In genomic region chr1:71930526-71930925, GRCh38 we compare ENCODE assay signal across 18 cellular contexts.
DNase-seq lines count a peak whose midpoint lies in the region; ATAC-seq, FAIRE-seq and TF ChIP-seq lines count a peak whose summit lies in the region.
"Had no signal": no experiment of that assay in that cellular context is flagged by ENCODE, and none has a peak within 500 bp of the region (broad histone marks: within the 10 kb centered on the region; RNA-seq: fewer than 3 reads in every experiment).

No MANE protein-coding gene starts in this region.

- DNase-seq in EL (peak; percentile 13), HFFc6 (peak; percentile 6), endothelial cell of umbilical vein (ENCODE audit: low read depth, low spot score) (peak; percentile 25), fibroblast of villous mesenchyme (ENCODE audit: low read depth) (peak; percentile 62), AG08395 (ENCODE audit: low spot score) (no peak), progenitor cell of endocrine pancreas (ENCODE audit: low spot score, unreplicated experiment) (no peak)
- DNase-seq in activated naive CD4-positive, alpha-beta T cell treated with anti-CD3 and anti-CD28 coated beads for 36 hours = no peak
- DNase-seq: 8988T; Calu3; CD8-positive, alpha-beta T cell; DMS79 treated with DMSO at 0.1 percent for 48 hours had no signal

- H3K9me3 Mint-ChIP-seq in HFFc6 (no peaks in the 10 kb centered on the region), progenitor cell of endocrine pancreas (ENCODE audit: low read depth) (no peaks in the 10 kb centered on the region)
- no peaks in the 10 kb centered on the region for H3K9me3 Mint-ChIP-seq in activated naive CD4-positive, alpha-beta T cell treated with anti-CD3 and anti-CD28 coated beads for 36 hours

- intact Hi-C loops in endothelial cell of umbilical vein (cut with micrococcal nuclease) = no loop called here
- intact Hi-C loops in activated naive CD4-positive, alpha-beta T cell treated with anti-CD3 and anti-CD28 coated beads for 36 hours (cut with micrococcal nuclease) = no loop called here

- H3K79me2 ChIP-seq in endothelial cell of umbilical vein (ENCODE audit: control insufficient read depth, insufficient read depth, low read length) = no peaks in the 10 kb centered on the region

- H3K9ac ChIP-seq in endothelial cell of umbilical vein (replicated peaks; ENCODE audit: extremely low read depth, insufficient read depth, low read length) = no peak overlapping the region
- H3K9ac ChIP-seq: BLaER1 treated with 17β-estradiol and CSF1 and Interleukin-3, amounts not matched to agents 10 nM and 100 nM had no signal

- H3K9me1 ChIP-seq in endothelial cell of umbilical vein (replicated peaks; ENCODE audit: control insufficient read depth, extremely low read depth, insufficient read depth, low read length) = no peaks in the 10 kb centered on the region

- no peak for FAIRE-seq in endothelial cell of umbilical vein (lab: Jason Lieb, UNC)
- FAIRE-seq: GM12891, K562 had no signal

- H3K36me3 ChIP-seq in endothelial cell of umbilical vein (ENCODE audit: control insufficient read depth in 2 of 2, extremely low read depth in 1 of 2, insufficient read depth in 2 of 2, low read length in 2 of 2) = no peaks in the 10 kb centered on the region
- H3K36me3 ChIP-seq: BLaER1 treated with 17β-estradiol and CSF1 and Interleukin-3, amounts not matched to agents 10 nM and 100 nM; HAP-1 had no signal

- no peak overlapping the region for H3K4me2 ChIP-seq in endothelial cell of umbilical vein (ENCODE audit: insufficient read depth, low read length)
- H3K4me2 ChIP-seq: BLaER1 treated with 17β-estradiol and CSF1 and Interleukin-3, amounts not matched to agents 10 nM and 100 nM had no signal

- H3K4me1 ChIP-seq in endothelial cell of umbilical vein (ENCODE audit: control insufficient read depth, extremely low read depth, insufficient read depth, low read length) = no peaks in the 10 kb centered on the region
- H3K4me1 ChIP-seq: BLaER1 treated with 17β-estradiol and CSF1 and Interleukin-3, amounts not matched to agents 10 nM and 100 nM had no signal

- TF ChIP-seq POLR2A in endothelial cell of umbilical vein (IDR thresholded peaks at IDR 0.05; ENCODE audit: low read depth, low read length) = no peak

- POLR2A ChIA-PET in endothelial cell of umbilical vein (lab: Charles Lee) = no interaction called here

- TF ChIP-seq CTCF in HFFc6 (IDR thresholded peaks at IDR 0.05) (no peak), endothelial cell of umbilical vein (IDR thresholded peaks at IDR 0.05; ENCODE audit: extremely low read depth in 1 of 2, insufficient read depth in 1 of 2, low read depth in 1 of 2, low read length in 2 of 2) (no peak), fibroblast of villous mesenchyme (IDR thresholded peaks at IDR 0.05; ENCODE audit: insufficient read depth, low read depth, low read length) (no peak), progenitor cell of endocrine pancreas (IDR thresholded peaks at IDR 0.05; ENCODE audit: unreplicated experiment) (no peak)

- no peaks in the 10 kb centered on the region for H3K9me3 ChIP-seq in endothelial cell of umbilical vein (replicated peaks; ENCODE audit: control insufficient read depth, insufficient read depth, low read length)
- H3K9me3 ChIP-seq: BLaER1 treated with 17β-estradiol and CSF1 and Interleukin-3, amounts not matched to agents 10 nM and 100 nM; HAP-1 had no signal

- H3K27ac Mint-ChIP-seq in HFFc6 = peak overlapping the region; percentile 39; the same call in 1 of the 2 replicates
- H3K27ac Mint-ChIP-seq in activated naive CD4-positive, alpha-beta T cell treated with anti-CD3 and anti-CD28 coated beads for 36 hours = no peak overlapping the region
- H3K27ac Mint-ChIP-seq in progenitor cell of endocrine pancreas = no peak overlapping the region
- H3K27ac Mint-ChIP-seq: B cell; CD8-positive, alpha-beta T cell had no signal

- peaks cover 23% of the 10 kb centered on the region for H3K4me1 Mint-ChIP-seq in HFFc6 (ENCODE audit: low read depth)
- no peaks in the 10 kb centered on the region for H3K4me1 Mint-ChIP-seq in activated naive CD4-positive, alpha-beta T cell treated with anti-CD3 and anti-CD28 coated beads for 36 hours (ENCODE audit: low read depth)
- peaks cover 5% of the 10 kb centered on the region for H3K4me1 Mint-ChIP-seq in progenitor cell of endocrine pancreas (ENCODE audit: low read depth)
- H3K4me1 Mint-ChIP-seq: B cell had no signal

- no peaks in the 10 kb centered on the region for H3K36me3 Mint-ChIP-seq in HFFc6 (ENCODE audit: low read depth)
- no peaks in the 10 kb centered on the region for H3K36me3 Mint-ChIP-seq in activated naive CD4-positive, alpha-beta T cell treated with anti-CD3 and anti-CD28 coated beads for 36 hours (ENCODE audit: low read depth)
- no peaks in the 10 kb centered on the region for H3K36me3 Mint-ChIP-seq in progenitor cell of endocrine pancreas (ENCODE audit: insufficient read depth)
- H3K36me3 Mint-ChIP-seq: CD8-positive, alpha-beta T cell had no signal

- dilution Hi-C loops in endothelial cell of umbilical vein (cut with MboI; ENCODE audit: extremely low pct_ligation_motif_present, low sequenced_read_pairs) = no loop called here

- no peaks in the 10 kb centered on the region for H4K20me1 ChIP-seq in endothelial cell of umbilical vein (replicated peaks; ENCODE audit: control insufficient read depth, extremely low read depth, insufficient read depth, low read length)
- H4K20me1 ChIP-seq: BLaER1 treated with 17β-estradiol and CSF1 and Interleukin-3, amounts not matched to agents 10 nM and 100 nM had no signal

- H3K27ac ChIP-seq in endothelial cell of umbilical vein (ENCODE audit: insufficient read depth, low read depth, low read length) = no peak overlapping the region
- H3K27ac ChIP-seq: BLaER1 treated with 17β-estradiol and CSF1 and Interleukin-3, amounts not matched to agents 10 nM and 100 nM; HL-60 had no signal

- H3K27me3 Mint-ChIP-seq in HFFc6 (ENCODE audit: insufficient read depth) (no peaks in the 10 kb centered on the region), progenitor cell of endocrine pancreas (no peaks in the 10 kb centered on the region)
- H3K27me3 Mint-ChIP-seq in activated naive CD4-positive, alpha-beta T cell treated with anti-CD3 and anti-CD28 coated beads for 36 hours (ENCODE audit: low read depth) = no peaks in the 10 kb centered on the region
- H3K27me3 Mint-ChIP-seq: B cell had no signal

- H3K4me3 Mint-ChIP-seq in HFFc6 (no peak overlapping the region), progenitor cell of endocrine pancreas (ENCODE audit: low read depth) (no peak overlapping the region)
- no peak overlapping the region for H3K4me3 Mint-ChIP-seq in activated naive CD4-positive, alpha-beta T cell treated with anti-CD3 and anti-CD28 coated beads for 36 hours
- H3K4me3 Mint-ChIP-seq: B cell; CD8-positive, alpha-beta T cell had no signal

- no peak overlapping the region for H2AFZ ChIP-seq in endothelial cell of umbilical vein (ENCODE audit: low read depth, low read length)

- no peak for ATAC-seq in GM19467 (IDR thresholded peaks at IDR 0.05; ENCODE audit: unreplicated experiment)
- ATAC-seq: CD8-positive, alpha-beta T cell; K562 had no signal

- H3K4me3 ChIP-seq in endothelial cell of umbilical vein (replicated peaks in 1 of 3; ENCODE audit: insufficient read depth in 1 of 3, low read depth in 1 of 3, low read length in 3 of 3) (no peak overlapping the region), fibroblast of villous mesenchyme (ENCODE audit: low read depth, low read length) (no peak overlapping the region)
- H3K4me3 ChIP-seq: BLaER1 treated with 17β-estradiol and CSF1 and Interleukin-3, amounts not matched to agents 10 nM and 100 nM; HAP-1; K562 had no signal

- CTCF ChIA-PET in endothelial cell of umbilical vein (lab: Charles Lee) = interaction anchor here (1.5 to 3.2 kb wide), 4 partner anchors 10 to 108 kb away, joined by 4 to 9 read pairs (median 6); no protein-coding TSS in a partner anchor
- CTCF ChIA-PET in activated naive CD4-positive, alpha-beta T cell treated with anti-CD3 and anti-CD28 coated beads for 36 hours (lab: Charles Lee) = no interaction called here

- H3K27me3 ChIP-seq in endothelial cell of umbilical vein (ENCODE audit: control insufficient read depth in 2 of 2, insufficient read depth in 2 of 2, low read length in 2 of 2) = no peaks in the 10 kb centered on the region
- H3K27me3 ChIP-seq: BLaER1 treated with 17β-estradiol and CSF1 and Interleukin-3, amounts not matched to agents 10 nM and 100 nM had no signal

- BruUV-seq in endothelial cell of umbilical vein (replicated peaks; lab: Mats Ljungman, UMichigan) = no TSS peak

TF ChIP-seq in endothelial cell of umbilical vein, 7 proteins besides CTCF, POLR2A, EP300 and RAD21:
- TF ChIP-seq FOS (IDR thresholded peaks at IDR 0.05; ENCODE audit: borderline replicate concordance, insufficient read depth, low read length) (no peak), GATA2 (IDR thresholded peaks at IDR 0.05; ENCODE audit: insufficient read depth, insufficient read length, low read depth, low read length) (peak; percentile 36)

Comparison
In these comparisons a context has a peak if more than half of its experiments do, and no peak if none do; other contexts are left out.
1. DNase-seq: peak in EL (single experiment), HFFc6 (single experiment), endothelial cell of umbilical vein (single experiment) and fibroblast of villous mesenchyme (single experiment); none in activated naive CD4-positive, alpha-beta T cell treated with anti-CD3 and anti-CD28 coated beads for 36 hours (single experiment), AG08395 (single experiment) and progenitor cell of endocrine pancreas (single experiment).